In genomic region chr4:39718366-39719323, GRCh38 we compare ENCODE assay signal across 12 cellular contexts. TPM values are rescaled to one million over a fixed set of nuclear protein-coding genes. Genes with fewer than 3 reads are reported as not detected.
DNase-seq lines count a peak whose midpoint lies in the region; ATAC-seq and TF ChIP-seq lines count a peak whose summit lies in the region.
"Had no signal": no experiment of that assay in that cellular context is flagged by ENCODE, and none has a peak within 500 bp of the region (broad histone marks: within the 10 kb centered on the region; RNA-seq: fewer than 3 reads in every experiment).

No MANE protein-coding gene starts in this region.

- no peak overlapping the region for H3K27ac ChIP-seq in SK-N-SH (ENCODE audit: low read depth in 2 of 2, low read length in 1 of 2)
- H3K27ac ChIP-seq: left ventricle myocardium inferior had no signal

- H3K36me3 ChIP-seq in SK-N-SH (replicated peaks in 1 of 2; ENCODE audit: control insufficient read depth in 1 of 2, insufficient read depth in 2 of 2, low read length in 1 of 2): peaks cover 0 to 19% of the 10 kb centered on the region in 2 experiments

- no peak overlapping the region for H3K4me3 ChIP-seq in SK-N-SH (ENCODE audit: low read depth in 2 of 2, low read length in 1 of 2)
- H3K4me3 ChIP-seq: left ventricle myocardium inferior had no signal

- ATAC-seq in activated CD8-positive, alpha-beta memory T cell treated with anti-CD3 and anti-CD28 coated beads, Interleukin-2, amount 10 ng/mL, durations not matched to agents 7 days and 5 days: peak; percentile 80
- no peak for ATAC-seq in HG03025 (IDR thresholded peaks at IDR 0.05; ENCODE audit: low FRiP score, unreplicated experiment)

- WGBS in SK-N-SH (ENCODE audit: low lambda C conversion rate): 99% methylated on average over 14 of the region's 33 CpGs

- no peaks in the 10 kb centered on the region for H3K27me3 Mint-ChIP-seq in activated CD8-positive, alpha-beta memory T cell treated with anti-CD3 and anti-CD28 coated beads, Interleukin-2, amount 10 ng/mL, durations not matched to agents 7 days and 5 days
- no peaks in the 10 kb centered on the region for H3K27me3 Mint-ChIP-seq in endothelial cell (ENCODE audit: unreplicated experiment)
- no peaks in the 10 kb centered on the region for H3K27me3 Mint-ChIP-seq in osteocyte (ENCODE audit: unreplicated experiment)
- H3K27me3 Mint-ChIP-seq: brain had no signal

- H3K79me2 ChIP-seq in SK-N-SH (ENCODE audit: insufficient read depth): peaks cover 100% of the 10 kb centered on the region

- POLR2A ChIA-PET in SK-N-SH (lab: Yijun Ruan, JAX): no interaction called here

- H4K20me1 ChIP-seq in SK-N-SH (ENCODE audit: insufficient read depth): peaks cover 89% of the 10 kb centered on the region

- no peaks in the 10 kb centered on the region for H3K27me3 ChIP-seq in SK-N-SH (ENCODE audit: insufficient read depth)

- peak overlapping the region; percentile 63 for H3K27ac Mint-ChIP-seq in activated CD8-positive, alpha-beta memory T cell treated with anti-CD3 and anti-CD28 coated beads, Interleukin-2, amount 10 ng/mL, durations not matched to agents 7 days and 5 days
- H3K27ac Mint-ChIP-seq in endothelial cell (ENCODE audit: unreplicated experiment): peak overlapping the region; percentile 85
- H3K27ac Mint-ChIP-seq in osteocyte (ENCODE audit: unreplicated experiment): no peak overlapping the region

- no peak overlapping the region for H3K9ac ChIP-seq in SK-N-SH

- no peaks in the 10 kb centered on the region for H3K4me1 ChIP-seq in SK-N-SH (ENCODE audit: control insufficient read depth in 1 of 2, insufficient read depth in 2 of 2, low read depth in 1 of 2, low read length in 1 of 2)

- DNase-seq in activated CD8-positive, alpha-beta memory T cell treated with anti-CD3 and anti-CD28 coated beads, Interleukin-2, amount 10 ng/mL, durations not matched to agents 7 days and 5 days: no peak
- DNase-seq in activated CD8-positive, alpha-beta memory T cell treated with anti-CD3 and anti-CD28 coated beads for 24 hours: no peak
- DNase-seq in SK-N-SH (no peak), endothelial cell (ENCODE audit: low spot score) (no peak), osteocyte (ENCODE audit: extremely low spot score, unreplicated experiment) (peak; percentile 81), cortex of kidney (lab: John Stamatoyannopoulos, UW) (no peak), NCI-H345 (lab: John Stamatoyannopoulos, UW) (no peak)
- DNase-seq: ACHN, left ventricle myocardium inferior, occipital lobe had no signal

- H2AFZ ChIP-seq in SK-N-SH (ENCODE audit: low read depth): no peak overlapping the region

- H3K9me3 Mint-ChIP-seq in activated CD8-positive, alpha-beta memory T cell treated with anti-CD3 and anti-CD28 coated beads, Interleukin-2, amount 10 ng/mL, durations not matched to agents 7 days and 5 days (ENCODE audit: low read depth): no peaks in the 10 kb centered on the region
- H3K9me3 Mint-ChIP-seq in endothelial cell (ENCODE audit: unreplicated experiment): no peaks in the 10 kb centered on the region
- H3K9me3 Mint-ChIP-seq in osteocyte (ENCODE audit: unreplicated experiment): no peaks in the 10 kb centered on the region

- no peak for TF ChIP-seq EP300 in SK-N-SH (IDR thresholded peaks at IDR 0.05; ENCODE audit: borderline replicate concordance in 1 of 2, low read depth in 1 of 2, low read length in 1 of 2)

- peaks cover 54% of the 10 kb centered on the region for H3K4me1 Mint-ChIP-seq in activated CD8-positive, alpha-beta memory T cell treated with anti-CD3 and anti-CD28 coated beads, Interleukin-2, amount 10 ng/mL, durations not matched to agents 7 days and 5 days
- H3K4me1 Mint-ChIP-seq in endothelial cell (ENCODE audit: unreplicated experiment): peaks cover 8% of the 10 kb centered on the region
- peaks cover 39% of the 10 kb centered on the region for H3K4me1 Mint-ChIP-seq in osteocyte (ENCODE audit: unreplicated experiment)

- peak overlapping the region; percentile 9; the same call in 1 of the 2 replicates for H3K4me2 ChIP-seq in SK-N-SH

- peaks cover 27% of the 10 kb centered on the region for H3K36me3 Mint-ChIP-seq in activated CD8-positive, alpha-beta memory T cell treated with anti-CD3 and anti-CD28 coated beads, Interleukin-2, amount 10 ng/mL, durations not matched to agents 7 days and 5 days
- H3K36me3 Mint-ChIP-seq in endothelial cell (ENCODE audit: low read depth, unreplicated experiment) (peaks cover 25% of the 10 kb centered on the region), osteocyte (ENCODE audit: unreplicated experiment) (peaks cover 10% of the 10 kb centered on the region)

- H3K4me3 Mint-ChIP-seq in activated CD8-positive, alpha-beta memory T cell treated with anti-CD3 and anti-CD28 coated beads, Interleukin-2, amount 10 ng/mL, durations not matched to agents 7 days and 5 days: no peak overlapping the region
- peak overlapping the region; percentile 49 for H3K4me3 Mint-ChIP-seq in endothelial cell (ENCODE audit: unreplicated experiment)
- no peak overlapping the region for H3K4me3 Mint-ChIP-seq in osteocyte (ENCODE audit: unreplicated experiment)
- H3K4me3 Mint-ChIP-seq: brain had no signal

- H3K9me3 ChIP-seq in SK-N-SH: no peaks in the 10 kb centered on the region
- H3K9me3 ChIP-seq: left ventricle myocardium inferior had no signal

- no peak for TF ChIP-seq RAD21 in SK-N-SH (IDR thresholded peaks at IDR 0.05; ENCODE audit: low read length)

- CTCF ChIA-PET in activated CD8-positive, alpha-beta memory T cell treated with anti-CD3 and anti-CD28 coated beads, Interleukin-2, amount 10 ng/mL, durations not matched to agents 7 days and 5 days (lab: Charles Lee): interaction anchor here (0.6 to 1.5 kb wide), 6 partner anchors 10 to 81 kb away, joined by 3 to 4 read pairs (median 3); no protein-coding TSS in a partner anchor
- CTCF ChIA-PET in SK-N-SH (lab: Yijun Ruan, JAX): interaction anchor here (0.9 kb wide), 1 partner anchor 16 kb away, joined by 4 read pairs; no protein-coding TSS in a partner anchor

- H3K9me2 ChIP-seq in SK-N-SH: no peaks in the 10 kb centered on the region

- H3F3A ChIP-seq in SK-N-SH (replicated peaks; ENCODE audit: insufficient read depth): no peaks in the 10 kb centered on the region

- no peak for TF ChIP-seq CTCF in SK-N-SH (IDR thresholded peaks at IDR 0.05)
- TF ChIP-seq CTCF in endothelial cell (IDR thresholded peaks at IDR 0.05; ENCODE audit: unreplicated experiment): no peak
- no peak for TF ChIP-seq CTCF in osteocyte (IDR thresholded peaks at IDR 0.05)

TF ChIP-seq in SK-N-SH, 30 proteins besides CTCF, POLR2A, EP300 and RAD21 (continues in another document):
- no peak for TF ChIP-seq IRF3 (IDR thresholded peaks at IDR 0.05; ENCODE audit: low read depth, low read length)
- TF ChIP-seq NFIC (IDR thresholded peaks at IDR 0.05; ENCODE audit: borderline replicate concordance): no peak
- TF ChIP-seq JUND (IDR thresholded peaks at IDR 0.05): no peak
- TF ChIP-seq YY1 (IDR thresholded peaks at IDR 0.05; ENCODE audit: low read depth): no peak
- no peak for TF ChIP-seq FOXM1 (IDR thresholded peaks at IDR 0.05; ENCODE audit: low read depth)
- no peak for TF ChIP-seq SMC3 (IDR thresholded peaks at IDR 0.05; ENCODE audit: low read depth, low read length)
- TF ChIP-seq ZBTB33 (IDR thresholded peaks at IDR 0.05; ENCODE audit: borderline replicate concordance, low read depth): no peak
- TF ChIP-seq GABPA (IDR thresholded peaks at IDR 0.05; ENCODE audit: low read depth): no peak
- TF ChIP-seq GATA2 (CRISPR knock-in tag; IDR thresholded peaks at IDR 0.05): no peak
- no peak for TF ChIP-seq TCF12 (IDR thresholded peaks at IDR 0.05)
- TF ChIP-seq USF2 (IDR thresholded peaks at IDR 0.05; ENCODE audit: borderline replicate concordance, low read depth, low read length): no peak
- no peak for TF ChIP-seq RXRA (IDR thresholded peaks at IDR 0.05; ENCODE audit: borderline replicate concordance, low read depth)
- TF ChIP-seq POLR2AphosphoS5 (IDR thresholded peaks at IDR 0.05; ENCODE audit: low read depth, low read length): no peak
- TF ChIP-seq TAF1 (IDR thresholded peaks at IDR 0.05; ENCODE audit: borderline replicate concordance, low read depth, low read length): no peak

RNA-seq across cellular contexts. Expression of gene UBE2K, which starts 20.7 kb away (rescaled TPM):
- 10 to 100 TPM; 75.4 to 90.4 TPM for total RNA-seq in activated CD8-positive, alpha-beta memory T cell treated with anti-CD3 and anti-CD28 coated beads, Interleukin-2, amount 10 ng/mL, durations not matched to agents 7 days and 5 days
- polyA plus RNA-seq in SK-N-SH (2012; rRNA removed): 54.4 and 102 TPM in 2 replicates
- polyA plus RNA-seq in SK-N-SH (2012; cell fraction: cytosol; rRNA removed): 79.9 and 131 TPM in 2 replicates
- 11.5 and 22.3 TPM in 2 replicates for polyA plus RNA-seq in SK-N-SH (2012; cell fraction: nucleus; rRNA removed)
- total RNA-seq in endothelial cell (ENCODE audit: unreplicated experiment): 102 TPM
- 70.3 and 77.3 TPM in 2 replicates for total RNA-seq in osteocyte
